Comparison of ENCODE assay signal across 1 cellular context in genomic region chr14:100072783-100073346, GRCh38.
TF ChIP-seq lines count a peak whose summit lies in the region.

No MANE protein-coding gene starts in this region.

TF ChIP-seq in GM12878, 131 proteins besides CTCF, POLR2A, EP300 and RAD21 (continued from another document):
- TF ChIP-seq, protein P1, sequence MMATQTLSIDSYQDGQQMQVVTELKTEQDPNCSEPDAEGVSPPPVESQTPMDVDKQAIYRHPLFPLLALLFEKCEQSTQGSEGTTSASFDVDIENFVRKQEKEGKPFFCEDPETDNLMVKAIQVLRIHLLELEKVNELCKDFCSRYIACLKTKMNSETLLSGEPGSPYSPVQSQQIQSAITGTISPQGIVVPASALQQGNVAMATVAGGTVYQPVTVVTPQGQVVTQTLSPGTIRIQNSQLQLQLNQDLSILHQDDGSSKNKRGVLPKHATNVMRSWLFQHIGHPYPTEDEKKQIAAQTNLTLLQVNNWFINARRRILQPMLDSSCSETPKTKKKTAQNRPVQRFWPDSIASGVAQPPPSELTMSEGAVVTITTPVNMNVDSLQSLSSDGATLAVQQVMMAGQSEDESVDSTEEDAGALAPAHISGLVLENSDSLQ (IDR thresholded peaks at IDR 0.05): peak; percentile 12; the same call in 1 of the 2 replicates
- TF ChIP-seq MYC (IDR thresholded peaks at IDR 0.05; ENCODE audit: insufficient read depth, insufficient read length, insufficient replicate concordance, low read length, severe bottlenecking): no peak
- TF ChIP-seq BCLAF1 (IDR thresholded peaks at IDR 0.05): no peak
- peak; percentile 68 to 82 for TF ChIP-seq IKZF2 (IDR thresholded peaks at IDR 0.05)
- TF ChIP-seq SPI1 (IDR thresholded peaks at IDR 0.05; ENCODE audit: borderline replicate concordance, insufficient read depth, low read depth, low read length): peak; percentile 21; the same call in 1 of the 2 replicates
- TF ChIP-seq, protein P2, sequence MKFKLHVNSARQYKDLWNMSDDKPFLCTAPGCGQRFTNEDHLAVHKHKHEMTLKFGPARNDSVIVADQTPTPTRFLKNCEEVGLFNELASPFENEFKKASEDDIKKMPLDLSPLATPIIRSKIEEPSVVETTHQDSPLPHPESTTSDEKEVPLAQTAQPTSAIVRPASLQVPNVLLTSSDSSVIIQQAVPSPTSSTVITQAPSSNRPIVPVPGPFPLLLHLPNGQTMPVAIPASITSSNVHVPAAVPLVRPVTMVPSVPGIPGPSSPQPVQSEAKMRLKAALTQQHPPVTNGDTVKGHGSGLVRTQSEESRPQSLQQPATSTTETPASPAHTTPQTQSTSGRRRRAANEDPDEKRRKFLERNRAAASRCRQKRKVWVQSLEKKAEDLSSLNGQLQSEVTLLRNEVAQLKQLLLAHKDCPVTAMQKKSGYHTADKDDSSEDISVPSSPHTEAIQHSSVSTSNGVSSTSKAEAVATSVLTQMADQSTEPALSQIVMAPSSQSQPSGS (IDR thresholded peaks at IDR 0.05; ENCODE audit: low read length): peak; percentile 52
